Comparison of ENCODE assay signal across 2 cellular contexts in the genomic region with DNA sequence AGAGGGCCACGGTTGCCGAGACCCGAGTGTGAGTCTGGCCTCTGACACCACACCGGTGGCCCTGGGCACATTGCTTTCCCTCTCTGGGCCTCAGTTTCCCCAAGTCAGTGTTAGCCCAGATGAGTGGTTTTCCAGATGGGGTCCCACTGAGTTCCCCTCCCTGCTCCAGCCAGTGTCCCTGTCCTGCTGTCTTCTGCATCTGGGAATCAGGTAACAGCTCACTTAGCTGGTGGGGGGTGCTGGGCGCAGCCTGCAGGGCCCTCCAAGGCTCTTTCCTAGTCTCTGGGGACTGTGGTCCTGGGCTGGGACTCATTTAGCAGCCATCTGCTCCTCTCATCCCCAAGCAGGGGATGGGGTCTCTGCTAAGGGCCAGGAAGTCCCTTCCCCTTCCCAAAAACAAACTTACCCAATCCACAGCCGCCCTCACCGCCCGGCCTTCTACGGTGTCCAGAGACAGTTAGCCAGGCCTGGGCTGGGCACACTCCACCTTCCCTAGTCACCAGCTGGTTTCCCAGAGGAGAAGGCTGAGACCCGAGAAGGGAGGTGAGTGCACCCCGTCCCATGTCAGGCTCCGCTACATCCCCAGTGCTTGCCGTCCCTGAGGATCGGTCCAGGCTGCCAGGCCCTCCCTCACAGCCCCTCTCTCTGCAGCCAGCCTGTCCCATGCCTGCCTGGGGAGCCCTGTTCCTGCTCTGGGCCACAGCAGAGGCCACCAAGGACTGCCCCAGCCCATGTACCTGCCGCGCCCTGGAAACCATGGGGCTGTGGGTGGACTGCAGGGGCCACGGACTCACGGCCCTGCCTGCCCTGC.
TF ChIP-seq lines count a peak whose summit lies in the region.

No MANE protein-coding gene starts in this region.

TF ChIP-seq in IMR-90, 13 proteins besides CTCF, POLR2A, EP300 and RAD21:
- TF ChIP-seq RCOR1 (IDR thresholded peaks at IDR 0.05; ENCODE audit: insufficient replicate concordance, low read length) (no peak), CHD1 (IDR thresholded peaks at IDR 0.05; ENCODE audit: low read depth, low read length) (no peak), CEBPB (IDR thresholded peaks at IDR 0.05; ENCODE audit: low read depth, low read length) (no peak), RFX5 (IDR thresholded peaks at IDR 0.05; ENCODE audit: low read depth, low read length) (no peak), SMC3 (IDR thresholded peaks at IDR 0.05; ENCODE audit: low read depth, low read length) (no peak), MAFK (IDR thresholded peaks at IDR 0.05; ENCODE audit: low read depth, low read length) (no peak), MAZ (IDR thresholded peaks at IDR 0.05; ENCODE audit: borderline replicate concordance, low read depth, low read length) (no peak), NFE2L2 (IDR thresholded peaks at IDR 0.05; ENCODE audit: low read depth, low read length) (no peak), MXI1 (IDR thresholded peaks at IDR 0.05; ENCODE audit: borderline replicate concordance, low read depth, low read length) (no peak), BHLHE40 (IDR thresholded peaks at IDR 0.05; ENCODE audit: low read depth, low read length) (no peak), FOS (IDR thresholded peaks at IDR 0.05; ENCODE audit: low read depth, low read length) (no peak)
- TF ChIP-seq, protein P1, sequence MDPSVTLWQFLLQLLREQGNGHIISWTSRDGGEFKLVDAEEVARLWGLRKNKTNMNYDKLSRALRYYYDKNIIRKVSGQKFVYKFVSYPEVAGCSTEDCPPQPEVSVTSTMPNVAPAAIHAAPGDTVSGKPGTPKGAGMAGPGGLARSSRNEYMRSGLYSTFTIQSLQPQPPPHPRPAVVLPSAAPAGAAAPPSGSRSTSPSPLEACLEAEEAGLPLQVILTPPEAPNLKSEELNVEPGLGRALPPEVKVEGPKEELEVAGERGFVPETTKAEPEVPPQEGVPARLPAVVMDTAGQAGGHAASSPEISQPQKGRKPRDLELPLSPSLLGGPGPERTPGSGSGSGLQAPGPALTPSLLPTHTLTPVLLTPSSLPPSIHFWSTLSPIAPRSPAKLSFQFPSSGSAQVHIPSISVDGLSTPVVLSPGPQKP (IDR thresholded peaks at IDR 0.05; ENCODE audit: borderline replicate concordance, low read depth, low read length): no peak
- TF ChIP-seq, protein P2, sequence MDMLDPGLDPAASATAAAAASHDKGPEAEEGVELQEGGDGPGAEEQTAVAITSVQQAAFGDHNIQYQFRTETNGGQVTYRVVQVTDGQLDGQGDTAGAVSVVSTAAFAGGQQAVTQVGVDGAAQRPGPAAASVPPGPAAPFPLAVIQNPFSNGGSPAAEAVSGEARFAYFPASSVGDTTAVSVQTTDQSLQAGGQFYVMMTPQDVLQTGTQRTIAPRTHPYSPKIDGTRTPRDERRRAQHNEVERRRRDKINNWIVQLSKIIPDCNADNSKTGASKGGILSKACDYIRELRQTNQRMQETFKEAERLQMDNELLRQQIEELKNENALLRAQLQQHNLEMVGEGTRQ (IDR thresholded peaks at IDR 0.05; ENCODE audit: low read depth, low read length): no peak

TF ChIP-seq in H1, 55 proteins besides CTCF, POLR2A, EP300 and RAD21:
- no peak for TF ChIP-seq EZH2 (IDR thresholded peaks at IDR 0.05; ENCODE audit: low read depth, low read length, severe bottlenecking)
- no peak for TF ChIP-seq KDM4A (IDR thresholded peaks at IDR 0.05; ENCODE audit: low read depth, low read length, severe bottlenecking)
- TF ChIP-seq TCF12 (IDR thresholded peaks at IDR 0.05; ENCODE audit: low read depth, low read length): no peak
- no peak for TF ChIP-seq SIX5 (IDR thresholded peaks at IDR 0.05; ENCODE audit: low read depth, low read length)
- no peak for TF ChIP-seq RXRA (IDR thresholded peaks at IDR 0.05; ENCODE audit: insufficient read depth, low read depth, low read length)
- no peak for TF ChIP-seq SP4 (IDR thresholded peaks at IDR 0.05; ENCODE audit: low read length)
- no peak for TF ChIP-seq KDM1A (IDR thresholded peaks at IDR 0.05; ENCODE audit: borderline replicate concordance, low read length)
- TF ChIP-seq, protein P3, sequence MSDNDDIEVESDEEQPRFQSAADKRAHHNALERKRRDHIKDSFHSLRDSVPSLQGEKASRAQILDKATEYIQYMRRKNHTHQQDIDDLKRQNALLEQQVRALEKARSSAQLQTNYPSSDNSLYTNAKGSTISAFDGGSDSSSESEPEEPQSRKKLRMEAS (IDR thresholded peaks at IDR 0.05): no peak
- TF ChIP-seq SAP30 (IDR thresholded peaks at IDR 0.05; ENCODE audit: insufficient read depth, insufficient replicate concordance, low read length): no peak
- TF ChIP-seq, protein P4, sequence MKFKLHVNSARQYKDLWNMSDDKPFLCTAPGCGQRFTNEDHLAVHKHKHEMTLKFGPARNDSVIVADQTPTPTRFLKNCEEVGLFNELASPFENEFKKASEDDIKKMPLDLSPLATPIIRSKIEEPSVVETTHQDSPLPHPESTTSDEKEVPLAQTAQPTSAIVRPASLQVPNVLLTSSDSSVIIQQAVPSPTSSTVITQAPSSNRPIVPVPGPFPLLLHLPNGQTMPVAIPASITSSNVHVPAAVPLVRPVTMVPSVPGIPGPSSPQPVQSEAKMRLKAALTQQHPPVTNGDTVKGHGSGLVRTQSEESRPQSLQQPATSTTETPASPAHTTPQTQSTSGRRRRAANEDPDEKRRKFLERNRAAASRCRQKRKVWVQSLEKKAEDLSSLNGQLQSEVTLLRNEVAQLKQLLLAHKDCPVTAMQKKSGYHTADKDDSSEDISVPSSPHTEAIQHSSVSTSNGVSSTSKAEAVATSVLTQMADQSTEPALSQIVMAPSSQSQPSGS (IDR thresholded peaks at IDR 0.05; ENCODE audit: low read length): no peak
- no peak for TF ChIP-seq MAFK (IDR thresholded peaks at IDR 0.05; ENCODE audit: low read depth, low read length)
- TF ChIP-seq GABPA (IDR thresholded peaks at IDR 0.05; ENCODE audit: borderline replicate concordance, insufficient read depth, low read length): no peak
- TF ChIP-seq, protein P5, sequence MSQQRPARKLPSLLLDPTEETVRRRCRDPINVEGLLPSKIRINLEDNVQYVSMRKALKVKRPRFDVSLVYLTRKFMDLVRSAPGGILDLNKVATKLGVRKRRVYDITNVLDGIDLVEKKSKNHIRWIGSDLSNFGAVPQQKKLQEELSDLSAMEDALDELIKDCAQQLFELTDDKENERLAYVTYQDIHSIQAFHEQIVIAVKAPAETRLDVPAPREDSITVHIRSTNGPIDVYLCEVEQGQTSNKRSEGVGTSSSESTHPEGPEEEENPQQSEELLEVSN (IDR thresholded peaks at IDR 0.05): no peak
- TF ChIP-seq RNF2 (IDR thresholded peaks at IDR 0.05; ENCODE audit: borderline replicate concordance, low read depth, low read length, missing control alignments, poor library complexity, severe bottlenecking): no peak
- TF ChIP-seq ASH2L (IDR thresholded peaks at IDR 0.05; ENCODE audit: low read length): no peak
- no peak for TF ChIP-seq HDAC2 (IDR thresholded peaks at IDR 0.05; ENCODE audit: borderline replicate concordance in 1 of 2, low read depth in 2 of 2, low read length in 2 of 2)
